In the genomic region with DNA sequence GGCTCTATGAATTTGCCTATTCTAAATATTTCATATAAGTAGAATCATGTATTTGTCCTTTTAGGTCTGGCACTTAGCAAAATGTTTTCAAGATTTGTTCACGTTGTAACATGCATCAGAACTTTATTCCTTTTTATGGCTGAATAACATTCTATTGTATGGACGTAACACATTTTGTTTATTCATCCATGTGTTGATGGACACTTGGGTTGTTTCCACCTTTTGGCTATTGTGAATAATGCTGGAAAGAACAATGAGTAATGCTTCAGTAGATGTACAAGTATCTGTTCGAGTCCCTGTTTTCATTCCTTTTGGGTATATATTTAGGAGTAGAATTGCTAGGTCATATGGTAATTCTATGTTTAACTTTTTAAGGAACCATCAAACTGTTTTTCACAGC, we compare ENCODE assay signal across 26 cellular contexts.
"Had no signal": no experiment of that assay in that cellular context is flagged by ENCODE, and none has a peak within 500 bp of the region (broad histone marks: within the 10 kb centered on the region; RNA-seq: fewer than 3 reads in every experiment).

No MANE protein-coding gene starts in this region.

- ATAC-seq: heart right ventricle, left cardiac atrium, left lung, natural killer cell, psoas muscle, sciatic nerve had no signal

- H3K4me1 ChIP-seq: colonic mucosa, heart right ventricle, left lung, psoas muscle, stomach, thyroid gland, vagina had no signal

- DNase-seq: colonic mucosa; effector CD8-positive, alpha-beta T cell; endodermal cell; erythroblast; foreskin melanocyte; glutamatergic neuron; heart right ventricle; hippocampal formation; left cardiac atrium; left lung; natural killer cell; occipital lobe; ovary; posterior cingulate gyrus; psoas muscle; stimulated activated CD4-positive, alpha-beta T cell treated with anti-CD3 and anti-CD28 coated beads, Interleukin-12 subunit alpha, Interleukin-12 subunit beta, amount 100 ng/mL, for 4 hours; stimulated activated CD4-positive, alpha-beta T cell treated with anti-CD3 and anti-CD28 coated beads, Interleukin-1b, Interleukin-23, amount 100 ng/mL, for 48 hours; stimulated activated CD4-positive, alpha-beta T cell treated with anti-CD3 and anti-CD28 coated beads, Interleukin-4, amount 100 ng/mL, for 1 hour; stimulated activated CD8-positive, alpha-beta memory T cell treated with anti-CD3 and anti-CD28 coated beads, Interleukin-4, amount 100 ng/mL, for 48 hours; stimulated activated naive CD4-positive, alpha-beta T cell treated with Interleukin-2 at 50 U/mL for 16 hours; stomach; thyroid gland; trophoblast cell had no signal

- H3K27me3 ChIP-seq: colonic mucosa, heart right ventricle, left lung, ovary, stomach, thyroid gland, vagina had no signal

- H3K27ac ChIP-seq: colonic mucosa, heart right ventricle, left lung, ovary, psoas muscle, stomach, vagina had no signal

- H3K9me3 ChIP-seq: colonic mucosa, ovary, thyroid gland, vagina had no signal

- H3K4me2 ChIP-seq: smooth muscle cell had no signal

- H3K36me3 ChIP-seq: ovary, thyroid gland had no signal

- H3K4me3 ChIP-seq: colonic mucosa, heart right ventricle, left lung, ovary, psoas muscle, smooth muscle cell, stomach, thyroid gland, vagina had no signal
